In the genomic region with DNA sequence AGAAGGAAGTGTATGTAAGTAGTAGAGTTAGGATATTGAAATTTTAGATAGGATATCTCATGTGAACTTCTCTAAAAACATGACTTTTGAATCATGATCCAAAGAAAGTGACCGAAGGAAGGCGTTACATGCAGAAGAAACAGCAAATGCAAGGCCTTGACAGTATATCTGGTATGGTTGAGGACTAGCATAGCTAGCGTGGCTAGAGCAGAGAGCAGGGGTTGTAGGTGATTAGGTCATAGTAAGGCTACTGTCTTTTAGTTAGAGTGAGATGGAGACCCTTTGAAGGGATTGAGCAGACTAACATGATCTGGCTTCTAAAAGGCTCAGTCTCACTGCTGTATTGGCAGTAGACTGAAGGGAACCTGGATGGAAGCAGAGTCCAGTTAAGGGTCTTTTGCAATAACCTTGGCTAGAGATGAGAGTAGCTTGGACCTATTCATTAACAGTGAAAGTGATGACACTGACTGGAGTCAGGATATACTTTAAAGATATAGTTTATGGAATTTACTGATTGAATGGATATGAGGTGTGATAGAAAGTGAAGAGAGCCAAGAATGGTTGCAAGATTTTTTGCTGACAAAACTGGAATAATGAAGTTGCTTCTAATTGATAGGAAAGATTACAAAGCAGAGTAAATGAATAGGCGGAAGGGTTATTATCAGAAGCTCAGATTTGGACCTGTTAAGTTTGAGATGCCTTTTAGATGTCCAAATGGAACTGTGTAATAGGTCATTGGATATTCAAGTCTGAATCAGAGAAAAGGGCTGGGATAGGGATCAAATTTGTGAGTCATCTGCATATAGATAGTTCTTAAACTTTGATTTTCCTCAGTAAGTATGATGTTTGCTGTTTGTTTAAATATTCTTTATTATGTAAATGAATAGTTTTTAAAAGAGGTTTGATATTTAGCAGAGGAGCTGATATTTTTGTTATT, we compare ENCODE assay signal across 18 cellular contexts. TPM values are rescaled to one million over a fixed set of nuclear protein-coding genes. Genes with fewer than 3 reads are reported as not detected.
DNase-seq lines count a peak whose midpoint lies in the region; TF ChIP-seq lines count a peak whose summit lies in the region.
"Had no signal": no experiment of that assay in that cellular context is flagged by ENCODE, and none has a peak within 500 bp of the region (broad histone marks: within the 10 kb centered on the region; RNA-seq: fewer than 3 reads in every experiment).

No MANE protein-coding gene starts in this region.

- no peaks in the 10 kb centered on the region for H3K79me2 ChIP-seq in PC-9 (ENCODE audit: low read depth)

- H3K4me1 Mint-ChIP-seq in osteocyte (ENCODE audit: unreplicated experiment) = peaks cover 25% of the 10 kb centered on the region
- peaks cover 4% of the 10 kb centered on the region for H3K4me1 Mint-ChIP-seq in activated CD4-positive, alpha-beta T cell treated with anti-CD3 and anti-CD28 coated beads, Interleukin-2, amount 10 ng/mL, durations not matched to agents 7 days and 5 days
- H3K4me1 Mint-ChIP-seq: neural crest cell had no signal

- BruUV-seq in PC-9 (replicated peaks; lab: Mats Ljungman, UMichigan) = no TSS peak

- peaks cover 18% of the 10 kb centered on the region for H3K36me3 Mint-ChIP-seq in osteocyte (ENCODE audit: unreplicated experiment)
- peaks cover 56% of the 10 kb centered on the region for H3K36me3 Mint-ChIP-seq in activated CD4-positive, alpha-beta T cell treated with anti-CD3 and anti-CD28 coated beads, Interleukin-2, amount 10 ng/mL, durations not matched to agents 7 days and 5 days (ENCODE audit: low read depth)

- H3K9me2 ChIP-seq in PC-9 (ENCODE audit: insufficient read depth) = no peaks in the 10 kb centered on the region

- H3K4me3 Mint-ChIP-seq in osteocyte (ENCODE audit: unreplicated experiment) = no peak overlapping the region
- H3K4me3 Mint-ChIP-seq in activated CD4-positive, alpha-beta T cell treated with anti-CD3 and anti-CD28 coated beads, Interleukin-2, amount 10 ng/mL, durations not matched to agents 7 days and 5 days = no peak overlapping the region
- H3K4me3 Mint-ChIP-seq: neural crest cell had no signal

- no peak overlapping the region for H3K4me3 ChIP-seq in PC-9
- H3K4me3 ChIP-seq: smooth muscle cell had no signal

- peaks cover 26% of the 10 kb centered on the region for H3K4me1 ChIP-seq in PC-9 (replicated peaks; ENCODE audit: insufficient read depth)

- no peaks in the 10 kb centered on the region for H3K9me3 ChIP-seq in PC-9 (ENCODE audit: insufficient read depth, low read depth)

- H3K36me3 ChIP-seq in PC-9 (ENCODE audit: low read depth) = no peaks in the 10 kb centered on the region

- TF ChIP-seq CTCF in PC-9 (conservative IDR thresholded peaks at IDR 0.05) = no peak
- no peak for TF ChIP-seq CTCF in osteocyte (IDR thresholded peaks at IDR 0.05)

- no peaks in the 10 kb centered on the region for H4K20me1 ChIP-seq in PC-9 (ENCODE audit: insufficient read depth)

- no peak overlapping the region for H3K4me2 ChIP-seq in PC-9

- CTCF ChIA-PET in PC-9 (lab: Charles Lee) = no interaction called here
- CTCF ChIA-PET in activated CD4-positive, alpha-beta T cell treated with anti-CD3 and anti-CD28 coated beads, Interleukin-2, amount 10 ng/mL, durations not matched to agents 7 days and 5 days (lab: Charles Lee) = interaction anchor here (0.9 kb wide), 1 partner anchor 9 kb away, joined by 3 read pairs; no protein-coding TSS in a partner anchor

- peaks cover 4% of the 10 kb centered on the region for H3K9me3 Mint-ChIP-seq in osteocyte (ENCODE audit: unreplicated experiment)
- H3K9me3 Mint-ChIP-seq in activated CD4-positive, alpha-beta T cell treated with anti-CD3 and anti-CD28 coated beads, Interleukin-2, amount 10 ng/mL, durations not matched to agents 7 days and 5 days = peaks cover 18% of the 10 kb centered on the region
- H3K9me3 Mint-ChIP-seq: neural crest cell had no signal

- intact Hi-C loops in PC-9 (cut with micrococcal nuclease; ENCODE audit: unreplicated experiment) = no loop called here

- DNase-seq in ELR (ENCODE audit: low read depth) = peak; percentile 62
- DNase-seq in PC-9 = no peak
- no peak for DNase-seq in epithelial cell of prostate (ENCODE audit: low read depth, low spot score)
- no peak for DNase-seq in osteocyte (ENCODE audit: extremely low spot score, unreplicated experiment)
- DNase-seq in activated T-cell treated with anti-CD3 and anti-CD28 coated beads for 4 hours = no peak
- no peak for DNase-seq in effector CD4-positive, alpha-beta T cell
- DNase-seq in NCI-H2171 (lab: John Stamatoyannopoulos, UW) = no peak
- DNase-seq in activated CD4-positive, alpha-beta T cell treated with anti-CD3 and anti-CD28 coated beads, Interleukin-2, amount 10 ng/mL, durations not matched to agents 7 days and 5 days = no peak
- DNase-seq: activated CD4-positive, alpha-beta T cell treated with anti-CD3 and anti-CD28 coated beads, Interleukin-2, amount 50 U/mL, for 1 hour; amygdala; effector memory CD4-positive, alpha-beta T cell; hippocampal formation; NCI-H2227 treated with DMSO at 0.1 percent for 48 hours; OCI-M1; substantia nigra; T-helper 1 cell had no signal

- H3K27ac ChIP-seq in PC-9 (peak overlapping the region; percentile 71; the same call in 1 of the 2 replicates), epithelial cell of prostate (peak overlapping the region; percentile 65)

- no peaks in the 10 kb centered on the region for H3K27me3 ChIP-seq in PC-9 (ENCODE audit: insufficient read depth, low read depth)

- POLR2A ChIA-PET in PC-9 (lab: Charles Lee; ENCODE audit: unreplicated experiment) = no interaction called here
- POLR2A ChIA-PET in activated CD4-positive, alpha-beta T cell treated with anti-CD3 and anti-CD28 coated beads, Interleukin-2, amount 10 ng/mL, durations not matched to agents 7 days and 5 days (lab: Charles Lee) = no interaction called here

- H3K27ac Mint-ChIP-seq in osteocyte (ENCODE audit: unreplicated experiment) = peak overlapping the region; percentile 76
- no peak overlapping the region for H3K27ac Mint-ChIP-seq in activated CD4-positive, alpha-beta T cell treated with anti-CD3 and anti-CD28 coated beads, Interleukin-2, amount 10 ng/mL, durations not matched to agents 7 days and 5 days

- H3F3A ChIP-seq in PC-9 (ENCODE audit: insufficient read depth, low read depth) = peaks cover 15% of the 10 kb centered on the region; the same call in 1 of the 2 replicates

- no peak overlapping the region for H2AFZ ChIP-seq in PC-9

- no peaks in the 10 kb centered on the region for H3K27me3 Mint-ChIP-seq in osteocyte (ENCODE audit: unreplicated experiment)
- no peaks in the 10 kb centered on the region for H3K27me3 Mint-ChIP-seq in activated CD4-positive, alpha-beta T cell treated with anti-CD3 and anti-CD28 coated beads, Interleukin-2, amount 10 ng/mL, durations not matched to agents 7 days and 5 days

RNA-seq across cellular contexts. Expression of a gene that starts 59.8 kb away (rescaled TPM):
- total RNA-seq in PC-9 (2021) = 16.7 and 20.3 TPM in 2 replicates
- total RNA-seq in osteocyte = 25.5 and 28.8 TPM in 2 replicates
- total RNA-seq in activated CD4-positive, alpha-beta T cell treated with anti-CD3 and anti-CD28 coated beads, Interleukin-2, amount 10 ng/mL, durations not matched to agents 7 days and 5 days = 10 to 100 TPM; 33.6 to 35.8 TPM
